In genomic region chr5:133741396-133741795, GRCh38 we compare ENCODE assay signal across 1 cellular context.
TF ChIP-seq lines count a peak whose summit lies in the region.

No MANE protein-coding gene starts in this region.

TF ChIP-seq in H1, 55 proteins besides CTCF, POLR2A, EP300 and RAD21 (continued from another document):
- no peak for TF ChIP-seq CHD7 (IDR thresholded peaks at IDR 0.05; ENCODE audit: insufficient replicate concordance, low read length)
- TF ChIP-seq HDAC6 (IDR thresholded peaks at IDR 0.05; ENCODE audit: low read depth, low read length): no peak
- no peak for TF ChIP-seq SP1 (IDR thresholded peaks at IDR 0.05; ENCODE audit: low read depth, low read length)
- no peak for TF ChIP-seq POU5F1 (IDR thresholded peaks at IDR 0.05; ENCODE audit: low read depth, low read length)
- TF ChIP-seq ATF3 (IDR thresholded peaks at IDR 0.05; ENCODE audit: insufficient read depth, low read depth, low read length): no peak
- TF ChIP-seq TBP (IDR thresholded peaks at IDR 0.05; ENCODE audit: low read depth, low read length): no peak
- TF ChIP-seq FOSL1 (IDR thresholded peaks at IDR 0.05; ENCODE audit: insufficient read depth, low read depth, low read length): no peak
- TF ChIP-seq JUND (IDR thresholded peaks at IDR 0.05; ENCODE audit: low read length): no peak
TF ChIP-seq in H1: peak in this region for 0.
